Comparison of ENCODE assay signal across 8 cellular contexts in the genomic region with DNA sequence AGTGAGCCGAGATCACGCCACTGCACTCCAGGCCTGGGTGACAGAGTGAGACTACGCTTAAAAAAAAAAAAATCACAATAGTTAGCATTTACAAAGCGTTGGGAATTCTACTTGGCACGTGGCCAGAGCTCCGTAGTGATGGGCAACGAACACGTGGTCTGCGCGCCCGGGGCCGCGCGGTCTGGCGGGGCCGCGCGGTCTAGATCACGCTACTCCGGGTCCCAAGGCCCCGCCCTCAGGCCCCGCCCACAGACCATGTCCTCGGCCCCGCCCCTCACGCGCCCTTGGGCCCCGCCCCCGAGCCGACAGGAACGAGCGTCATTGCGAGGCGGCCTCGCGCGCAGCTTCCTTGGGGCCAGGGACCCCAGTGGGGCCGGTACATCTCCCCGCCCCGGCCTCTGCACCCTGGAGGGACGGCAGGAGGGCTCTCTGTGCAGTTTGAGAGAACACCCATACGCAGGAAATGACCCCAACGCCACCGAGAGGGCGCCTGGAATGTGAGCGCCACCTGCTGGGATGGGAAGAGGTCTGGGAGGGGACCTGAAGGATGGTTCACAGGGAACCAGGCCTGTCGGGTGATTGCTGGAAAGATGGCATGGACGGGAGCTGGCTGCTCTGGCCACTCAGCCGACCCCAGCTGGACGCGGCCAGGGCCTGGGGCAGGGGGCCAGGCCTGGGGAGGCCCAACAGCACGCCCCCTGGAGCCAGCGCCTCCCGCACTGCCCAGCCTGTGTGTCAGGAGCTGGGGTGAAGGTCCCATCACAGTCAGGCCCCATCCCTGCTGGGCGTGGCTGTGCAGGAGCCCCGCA. TPM values are rescaled to one million over a fixed set of nuclear protein-coding genes. Genes with fewer than 3 reads are reported as not detected.
DNase-seq lines count a peak whose midpoint lies in the region; ATAC-seq and TF ChIP-seq lines count a peak whose summit lies in the region.

No MANE protein-coding gene starts in this region.

- H3K27me3 ChIP-seq in DOHH2 (ENCODE audit: control insufficient read depth, low read length) (no peaks in the 10 kb centered on the region; the same call in 1 of the 2 replicates), GM23248 (replicated peaks; ENCODE audit: insufficient read depth) (0 out of 2 replicates have a peak, but pooled peaks cover 2% of the 10 kb centered on the region), Loucy (ENCODE audit: insufficient read depth, low read length, poor library complexity, severe bottlenecking) (no peaks in the 10 kb centered on the region)

- H4K20me1 ChIP-seq in DOHH2 (ENCODE audit: control insufficient read depth, insufficient read depth, low read depth, low read length), result peaks cover 6% of the 10 kb centered on the region; the same call in 1 of the 2 replicates
- H4K20me1 ChIP-seq in GM23248 (ENCODE audit: insufficient read depth), result no peaks in the 10 kb centered on the region
- peaks cover 15% of the 10 kb centered on the region for H4K20me1 ChIP-seq in Loucy (ENCODE audit: insufficient read depth, low read length, poor library complexity, severe bottlenecking)

- DNase-seq in GM23248 (peak; percentile 98), RWPE1 (ENCODE audit: low spot score) (peak; percentile 91), fibroblast of villous mesenchyme (ENCODE audit: low read depth) (peak; percentile 92), neural crest cell (ENCODE audit: low read depth, low spot score) (peak; percentile 95)
- peak; percentile 98 for DNase-seq in activated effector memory CD4-positive, alpha-beta T cell treated with anti-CD3 and anti-CD28 coated beads, Interleukin-2, amount 50 U/mL, for 16 hours
- peak; percentile 96 to 97 for DNase-seq in stimulated activated naive CD8-positive, alpha-beta T cell treated with anti-CD3 and anti-CD28 coated beads, Interleukin-15, amount 100 ng/mL, for 72 hours

- peaks cover 26% of the 10 kb centered on the region for H3K4me1 Mint-ChIP-seq in neural crest cell
- H3K4me1 Mint-ChIP-seq in stimulated activated naive CD8-positive, alpha-beta T cell treated with anti-CD3 and anti-CD28 coated beads, Interleukin-15, amount 100 ng/mL, for 72 hours, result peaks cover 35% of the 10 kb centered on the region

- H2AFZ ChIP-seq in GM23248 (peak overlapping the region; percentile 75), Loucy (ENCODE audit: low read length) (peak overlapping the region; percentile 40)

- no peaks in the 10 kb centered on the region for H3K36me3 Mint-ChIP-seq in neural crest cell (ENCODE audit: low read depth)

- ATAC-seq in stimulated activated naive CD8-positive, alpha-beta T cell treated with anti-CD3 and anti-CD28 coated beads, Interleukin-15, amount 100 ng/mL, for 72 hours, result peak; percentile 90

- in situ Hi-C loops in GM23248 (cut with MboI), result no loop called here

- H3K27ac Mint-ChIP-seq in neural crest cell (ENCODE audit: unreplicated experiment), result peak overlapping the region; percentile 97
- peak overlapping the region; percentile 94 to 98 for H3K27ac Mint-ChIP-seq in stimulated activated naive CD8-positive, alpha-beta T cell treated with anti-CD3 and anti-CD28 coated beads, Interleukin-15, amount 100 ng/mL, for 72 hours

- H3K9me3 Mint-ChIP-seq in neural crest cell, result no peaks in the 10 kb centered on the region
- no peaks in the 10 kb centered on the region for H3K9me3 Mint-ChIP-seq in stimulated activated naive CD8-positive, alpha-beta T cell treated with anti-CD3 and anti-CD28 coated beads, Interleukin-15, amount 100 ng/mL, for 72 hours

- peaks cover 15% of the 10 kb centered on the region for H3F3A ChIP-seq in DOHH2 (ENCODE audit: control insufficient read depth, insufficient read depth)
- peaks cover 20% of the 10 kb centered on the region; the same call in 1 of the 2 replicates for H3F3A ChIP-seq in GM23248 (ENCODE audit: insufficient read depth)
- 0 out of 2 replicates have a peak, but pooled peaks cover 6% of the 10 kb centered on the region for H3F3A ChIP-seq in Loucy (ENCODE audit: low read depth)

- H3K9me2 ChIP-seq in DOHH2 (replicated peaks; ENCODE audit: control insufficient read depth, low read length), result no peaks in the 10 kb centered on the region
- no peaks in the 10 kb centered on the region for H3K9me2 ChIP-seq in GM23248 (ENCODE audit: insufficient read depth)
- no peaks in the 10 kb centered on the region for H3K9me2 ChIP-seq in Loucy (replicated peaks; ENCODE audit: low read depth, low read length)

- H3K9ac ChIP-seq in GM23248, result peak overlapping the region; percentile 77
- peak overlapping the region; percentile 73 for H3K9ac ChIP-seq in Loucy (ENCODE audit: low read depth, low read length, poor library complexity, severe bottlenecking)

- H3K9me3 ChIP-seq in DOHH2 (ENCODE audit: control insufficient read depth, insufficient read depth, low read length), result no peaks in the 10 kb centered on the region
- no peaks in the 10 kb centered on the region for H3K9me3 ChIP-seq in GM23248 (ENCODE audit: low read depth)
- H3K9me3 ChIP-seq in Loucy (ENCODE audit: insufficient read depth, low read depth, low read length), result no peaks in the 10 kb centered on the region

- H3K27ac ChIP-seq in DOHH2 (ENCODE audit: low read depth, low read length) (peak overlapping the region; percentile 73), GM23248 (peak overlapping the region; percentile 78), RWPE1 (peak overlapping the region; percentile 92)

- H3K4me1 ChIP-seq in DOHH2 (ENCODE audit: control insufficient read depth, low read length), result peaks cover 36% of the 10 kb centered on the region
- H3K4me1 ChIP-seq in GM23248 (ENCODE audit: insufficient read depth), result peaks cover 21% of the 10 kb centered on the region
- peaks cover 29% of the 10 kb centered on the region for H3K4me1 ChIP-seq in Loucy (ENCODE audit: insufficient read depth, low read length, poor library complexity, severe bottlenecking)

- H3K79me2 ChIP-seq in DOHH2 (ENCODE audit: control insufficient read depth, low read length), result peaks cover 36% of the 10 kb centered on the region
- H3K79me2 ChIP-seq in GM23248 (ENCODE audit: insufficient read depth), result peaks cover 38% of the 10 kb centered on the region
- H3K79me2 ChIP-seq in Loucy (ENCODE audit: insufficient read depth, low read length), result peaks cover 27% of the 10 kb centered on the region; the same call in 1 of the 2 replicates

- peak overlapping the region; percentile 94 for H3K4me3 Mint-ChIP-seq in neural crest cell
- peak overlapping the region; percentile 97 to 98 for H3K4me3 Mint-ChIP-seq in stimulated activated naive CD8-positive, alpha-beta T cell treated with anti-CD3 and anti-CD28 coated beads, Interleukin-15, amount 100 ng/mL, for 72 hours

- H3K36me3 ChIP-seq in DOHH2 (ENCODE audit: control insufficient read depth, low read length), result peaks cover 7% of the 10 kb centered on the region
- H3K36me3 ChIP-seq in GM23248 (ENCODE audit: low read depth), result no peaks in the 10 kb centered on the region
- H3K36me3 ChIP-seq in Loucy (ENCODE audit: insufficient read depth, low read length), result no peaks in the 10 kb centered on the region

- CTCF ChIA-PET in RWPE1 (lab: Yijun Ruan, JAX), result interaction anchor here (0.6 to 1.6 kb wide), 19 partner anchors 9 to 83 kb away, joined by 3 to 18 read pairs (median 4); no protein-coding TSS in a partner anchor

- H3K27me3 Mint-ChIP-seq in neural crest cell (ENCODE audit: low read depth), result peaks cover 2% of the 10 kb centered on the region
- H3K27me3 Mint-ChIP-seq in stimulated activated naive CD8-positive, alpha-beta T cell treated with anti-CD3 and anti-CD28 coated beads, Interleukin-15, amount 100 ng/mL, for 72 hours, result no peaks in the 10 kb centered on the region

- POLR2A ChIA-PET in RWPE1 (lab: Yijun Ruan, JAX; ENCODE audit: low non-redundant PET), result interaction anchor here (0.7 to 0.8 kb wide), 2 partner anchors 31 to 37 kb away, joined by 3 to 5 read pairs; no protein-coding TSS in a partner anchor

- H3K4me3 ChIP-seq in DOHH2 (ENCODE audit: low read length) (peak overlapping the region; percentile 91), GM23248 (peak overlapping the region; percentile 89), Loucy (ENCODE audit: low read length, poor library complexity, severe bottlenecking) (peak overlapping the region; percentile 77), fibroblast of villous mesenchyme (ENCODE audit: low read depth, low read length) (peak overlapping the region; percentile 69)

- WGBS in GM23248 (ENCODE audit: low coverage in 1 of 2, low lambda C conversion rate in 2 of 2, missing lambda C conversion rate in 2 of 2), 2 experiments, result 2% methylated on average over 54 to 55 of the region's 55 CpGs

- TF ChIP-seq CTCF in DOHH2 (IDR thresholded peaks at IDR 0.05; ENCODE audit: low read depth, low read length, poor library complexity, severe bottlenecking) (peak; percentile 96), Loucy (conservative IDR thresholded peaks at IDR 0.05; ENCODE audit: low read length) (peak; percentile 85), RWPE1 (conservative IDR thresholded peaks at IDR 0.05; ENCODE audit: low read depth) (peak; percentile 90), fibroblast of villous mesenchyme (IDR thresholded peaks at IDR 0.05; ENCODE audit: insufficient read depth, low read depth, low read length) (peak; percentile 78), neural crest cell (conservative IDR thresholded peaks at IDR 0.05) (peak; percentile 87)

- H3K4me2 ChIP-seq in DOHH2 (ENCODE audit: low read length), result peak overlapping the region; percentile 90
- peak overlapping the region; percentile 85 for H3K4me2 ChIP-seq in GM23248 (ENCODE audit: unreplicated experiment)
- peak overlapping the region; percentile 78 for H3K4me2 ChIP-seq in Loucy (ENCODE audit: low read depth, low read length, poor library complexity, severe bottlenecking)

RNA-seq across cellular contexts. Expression of a gene that starts 2.0 kb away (rescaled TPM):
- total RNA-seq in GM23248 (2014; rRNA removed; shearing (Covaris generic)), result 29.2 and 44.1 TPM in 2 replicates
- polyA plus RNA-seq in GM23248 (2016; fragmentation: Nextera tagmentation; extraction: Ambion mirVana), result 20.1 and 22.2 TPM in 2 replicates
- total RNA-seq in fibroblast of villous mesenchyme, result 31.5 and 34.8 TPM in 2 replicates
- 51.2 and 52.4 TPM in 2 replicates for total RNA-seq in neural crest cell

RNA-seq across cellular contexts. Expression of a gene that starts 6.3 kb away (rescaled TPM):
- not detected in 2 replicates for total RNA-seq in GM23248 (2014; rRNA removed; shearing (Covaris generic))
- not detected in 2 replicates for polyA plus RNA-seq in GM23248 (2016; fragmentation: Nextera tagmentation; extraction: Ambion mirVana)
- total RNA-seq in fibroblast of villous mesenchyme (not detected in 2 replicates), neural crest cell (not detected in 2 replicates)

RNA-seq across cellular contexts. Expression of a gene that starts 33.3 kb away (rescaled TPM):
- total RNA-seq in GM23248 (2014; rRNA removed; shearing (Covaris generic)), result 17.7 and 28.3 TPM in 2 replicates
- polyA plus RNA-seq in GM23248 (2016; fragmentation: Nextera tagmentation; extraction: Ambion mirVana), result 59.5 and 61.1 TPM in 2 replicates
- 10.8 and 14.5 TPM in 2 replicates for total RNA-seq in fibroblast of villous mesenchyme
- total RNA-seq in neural crest cell, result 14.5 and 15.9 TPM in 2 replicates

RNA-seq across cellular contexts. Expression of a gene that starts 54.1 kb away (rescaled TPM):
- total RNA-seq in GM23248 (2014; rRNA removed; shearing (Covaris generic)), result 1.2 and 4.9 TPM in 2 replicates
- polyA plus RNA-seq in GM23248 (2016; fragmentation: Nextera tagmentation; extraction: Ambion mirVana), result 2.2 and 2.4 TPM in 2 replicates
- total RNA-seq in fibroblast of villous mesenchyme (2.2 and 2.6 TPM in 2 replicates), neural crest cell (0.42 and 1.7 TPM in 2 replicates)

RNA-seq across cellular contexts. Expression of a gene that starts 58.9 kb away (rescaled TPM):
- 680 and 751 TPM in 2 replicates for total RNA-seq in GM23248 (2014; rRNA removed; shearing (Covaris generic))
- 623 and 664 TPM in 2 replicates for polyA plus RNA-seq in GM23248 (2016; fragmentation: Nextera tagmentation; extraction: Ambion mirVana)
- total RNA-seq in fibroblast of villous mesenchyme (259 and 276 TPM in 2 replicates), neural crest cell (69.2 and 71.1 TPM in 2 replicates)

Comparison
In these comparisons a context has a peak if more than half of its experiments do, and no peak if none do; other contexts are left out.
1. Peak in every context shown above with its lines: DNase-seq, ATAC-seq, H3K4me3 ChIP-seq and H3K27ac ChIP-seq.